17 cellular contexts compared by ENCODE assay signal in genomic region chr17:21131090-21131616, GRCh38.
"Had no signal": no experiment of that assay in that cellular context is flagged by ENCODE, and none has a peak within 500 bp of the region (broad histone marks: within the 10 kb centered on the region; RNA-seq: fewer than 3 reads in every experiment).

No MANE protein-coding gene starts in this region.

- DNase-seq: activated CD4-positive, alpha-beta T cell treated with anti-CD3 and anti-CD28 coated beads, Interleukin-2, amount 50 U/mL, for 4 hours; activated effector memory CD4-positive, alpha-beta T cell treated with anti-CD3 and anti-CD28 coated beads, Interleukin-2, amount 50 U/mL, for 16 hours; activated naive CD4-positive, alpha-beta T cell treated with anti-CD3 and anti-CD28 coated beads, Interleukin-2, amount 50 U/mL, for 16 hours; activated T-cell treated with anti-CD3 and anti-CD28 coated beads, Interleukin-2, amount 50 U/mL, for 72 hours; adrenal gland; effector memory CD4-positive, alpha-beta T cell; hippocampal formation; islet precursor cell; left colon; lower lobe of right lung; stimulated activated CD4-positive, alpha-beta T cell treated with anti-CD3 and anti-CD28 coated beads, Interleukin-4, amount 100 ng/mL, for 4 hours; stimulated activated naive B cell treated with anti-CD40 and anti-IgM and Interleukin-4, amounts not matched to agents 10 μg/mL and 1 μg/mL and 100 μg/mL, for 72 hours; upper lobe of right lung; WERI-Rb-1 had no signal

- H3K4me3 ChIP-seq: adrenal gland, lower lobe of right lung, upper lobe of right lung had no signal

- ATAC-seq: activated T-cell treated with anti-CD3 and anti-CD28 coated beads, Interleukin-2, amount 50 U/mL, for 72 hours; left colon; lower lobe of right lung; natural killer cell treated with Interleukin-12 subunit alpha and Interleukin-12 subunit beta and Interleukin-15 and Interleukin-18, amount 100 ng/mL, for 72 hours; sciatic nerve; stimulated activated naive B cell treated with anti-CD40 and anti-IgM and Interleukin-4, amounts not matched to agents 10 μg/mL and 1 μg/mL and 100 μg/mL, for 72 hours; upper lobe of right lung had no signal

- H3K27ac ChIP-seq: adrenal gland, lower lobe of right lung, parathyroid adenoma, upper lobe of right lung, WERI-Rb-1 had no signal

- H3K9ac ChIP-seq: parathyroid adenoma had no signal

- H3K36me3 ChIP-seq: adrenal gland, lower lobe of right lung, upper lobe of right lung, WERI-Rb-1 had no signal

- H2AFZ ChIP-seq: parathyroid adenoma had no signal

- H3K27me3 ChIP-seq: adrenal gland, upper lobe of right lung had no signal

- H3K9me3 ChIP-seq: adrenal gland, upper lobe of right lung had no signal
